Comparison of ENCODE assay signal across 26 cellular contexts in genomic region chr6:109000289-109000688, GRCh38.
"Had no signal": no experiment of that assay in that cellular context is flagged by ENCODE, and none has a peak within 500 bp of the region (broad histone marks: within the 10 kb centered on the region; RNA-seq: fewer than 3 reads in every experiment).

No MANE protein-coding gene starts in this region.

- H3K27ac Mint-ChIP-seq: activated B cell treated with CpG ODN at 0.5 μM for 24 hours; activated CD4-positive, alpha-beta T cell treated with anti-CD3 and anti-CD28 coated beads for 36 hours; activated naive CD4-positive, alpha-beta T cell treated with anti-CD3 and anti-CD28 coated beads, Interleukin-2, amount 50 U/mL, for 72 hours; activated T-cell treated with anti-CD3 and anti-CD28 coated beads, Interleukin-2, amount 50 U/mL, for 24 hours; activated T-helper 17 cell treated with anti-CD3 and anti-CD28 coated beads, Interleukin-2, amount 50 U/mL, for 72 hours had no signal

- DNase-seq: activated B cell treated with CpG ODN at 0.5 μM for 24 hours; activated CD4-positive, alpha-beta T cell treated with anti-CD3 and anti-CD28 coated beads for 36 hours; activated CD4-positive, alpha-beta T cell treated with anti-CD3 and anti-CD28 coated beads, Interleukin-2, amount 50 U/mL, for 4 hours; activated CD8-positive, alpha-beta memory T cell treated with anti-CD3 and anti-CD28 coated beads for 24 hours; activated CD8-positive, alpha-beta memory T cell treated with anti-CD3 and anti-CD28 coated beads, Interleukin-2, amount 50 U/mL, for 4 hours; activated T-cell treated with anti-CD3 and anti-CD28 coated beads, Interleukin-2, amount 50 U/mL, for 24 hours; adrenal gland; islet precursor cell; lower lobe of right lung; mesendoderm; mucosa of descending colon; occipital lobe; posterior cingulate gyrus; sigmoid colon; spleen; stimulated activated CD4-positive, alpha-beta T cell treated with anti-CD3 and anti-CD28 coated beads, Interleukin-4, amount 100 ng/mL, for 1 hour; stimulated activated naive CD8-positive, alpha-beta T cell treated with anti-CD3 and anti-CD28 coated beads, Interleukin-15, Interleukin-2, amounts not matched to agents 100 U/mL and 50 U/mL, for 24 hours; T1000; thyroid gland had no signal

- H3K27ac ChIP-seq: adrenal gland, coronary artery, lower lobe of right lung, spleen, thyroid gland had no signal

- H3K4me3 ChIP-seq: adrenal gland, coronary artery, esophagus muscularis mucosa, lower lobe of right lung, mucosa of descending colon, sigmoid colon, spleen, thyroid gland had no signal

- FAIRE-seq: astrocyte, bronchial epithelial cell had no signal

- H3K27me3 ChIP-seq: adrenal gland, esophagus muscularis mucosa, sigmoid colon, spleen, thyroid gland had no signal

- H3K4me3 Mint-ChIP-seq: activated B cell treated with CpG ODN at 0.5 μM for 24 hours; activated CD4-positive, alpha-beta T cell treated with anti-CD3 and anti-CD28 coated beads for 36 hours; activated T-cell treated with anti-CD3 and anti-CD28 coated beads, Interleukin-2, amount 50 U/mL, for 24 hours; activated T-helper 17 cell treated with anti-CD3 and anti-CD28 coated beads, Interleukin-2, amount 50 U/mL, for 72 hours; neural crest cell had no signal

- H3K9me3 ChIP-seq: adrenal gland, esophagus muscularis mucosa, lower lobe of right lung, mucosa of descending colon, sigmoid colon, spleen, thyroid gland had no signal

- H3K4me1 Mint-ChIP-seq: neural crest cell had no signal

- H3K9me3 Mint-ChIP-seq: activated B cell treated with CpG ODN at 0.5 μM for 24 hours; activated naive CD4-positive, alpha-beta T cell treated with anti-CD3 and anti-CD28 coated beads, Interleukin-2, amount 50 U/mL, for 72 hours; activated T-cell treated with anti-CD3 and anti-CD28 coated beads, Interleukin-2, amount 50 U/mL, for 24 hours; activated T-helper 17 cell treated with anti-CD3 and anti-CD28 coated beads, Interleukin-2, amount 50 U/mL, for 72 hours; neural crest cell had no signal

- ATAC-seq: activated CD4-positive, alpha-beta T cell treated with anti-CD3 and anti-CD28 coated beads for 36 hours; activated naive CD4-positive, alpha-beta T cell treated with anti-CD3 and anti-CD28 coated beads, Interleukin-2, amount 50 U/mL, for 72 hours; activated T-helper 17 cell treated with anti-CD3 and anti-CD28 coated beads, Interleukin-2, amount 50 U/mL, for 72 hours; lower lobe of right lung; mucosa of descending colon; stimulated activated naive CD8-positive, alpha-beta T cell treated with anti-CD3 and anti-CD28 coated beads, Interleukin-15, Interleukin-2, amounts not matched to agents 100 U/mL and 50 U/mL, for 24 hours had no signal

- H3K27me3 Mint-ChIP-seq: activated B cell treated with CpG ODN at 0.5 μM for 24 hours; activated CD4-positive, alpha-beta T cell treated with anti-CD3 and anti-CD28 coated beads for 36 hours; activated T-cell treated with anti-CD3 and anti-CD28 coated beads, Interleukin-2, amount 50 U/mL, for 24 hours; activated T-helper 17 cell treated with anti-CD3 and anti-CD28 coated beads, Interleukin-2, amount 50 U/mL, for 72 hours had no signal
